Comparison of ENCODE assay signal across 28 cellular contexts in the genomic region with DNA sequence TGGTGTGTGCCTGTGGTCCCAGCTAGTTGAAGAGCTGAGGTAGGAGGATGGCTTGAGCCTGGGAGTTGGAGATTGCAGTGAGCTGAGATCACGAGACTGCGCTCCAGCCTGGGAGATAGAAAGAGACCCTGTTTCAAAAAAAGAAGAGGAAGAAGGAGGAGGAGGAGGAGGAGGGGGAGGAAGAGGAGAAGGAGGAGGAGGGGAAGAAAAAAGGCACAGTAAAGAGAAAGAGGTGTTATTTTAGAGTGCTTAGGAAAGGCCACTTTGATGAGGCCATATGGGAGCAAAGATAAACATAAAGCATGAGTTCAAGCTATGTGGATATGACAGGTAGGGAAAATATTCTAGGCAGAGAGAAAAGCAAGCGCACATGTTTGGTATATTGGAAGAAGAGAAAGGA.
"Had no signal": no experiment of that assay in that cellular context is flagged by ENCODE, and none has a peak within 500 bp of the region (broad histone marks: within the 10 kb centered on the region; RNA-seq: fewer than 3 reads in every experiment).

No MANE protein-coding gene starts in this region.

- H3K27me3 ChIP-seq: colonic mucosa, dorsolateral prefrontal cortex, esophagus muscularis mucosa, esophagus squamous epithelium, foreskin keratinocyte, gastrocnemius medialis, gastroesophageal sphincter, heart left ventricle, heart right ventricle had no signal

- H3K4me3 ChIP-seq: colonic mucosa, coronary artery, dorsolateral prefrontal cortex, esophagus muscularis mucosa, esophagus squamous epithelium, gastrocnemius medialis, gastroesophageal sphincter, heart left ventricle, heart right ventricle had no signal

- H3K4me1 ChIP-seq: colonic mucosa, foreskin keratinocyte had no signal

- DNase-seq: colonic mucosa; cortex of kidney; dermis blood vessel endothelial cell; dorsolateral prefrontal cortex; effector CD4-positive, alpha-beta T cell; effector CD8-positive, alpha-beta T cell; effector memory CD4-positive, alpha-beta T cell; effector memory CD8-positive, alpha-beta T cell; endodermal cell; erythroblast; esophagus squamous epithelium; foreskin fibroblast; foreskin keratinocyte; foreskin melanocyte; gastrocnemius medialis; glutamatergic neuron; head of caudate nucleus; heart left ventricle; heart right ventricle had no signal

- FAIRE-seq: colon, endometrium, endothelial cell of umbilical vein, frontal cortex had no signal

- H3K36me3 ChIP-seq: colonic mucosa, esophagus muscularis mucosa, esophagus squamous epithelium, gastrocnemius medialis, gastroesophageal sphincter, heart left ventricle, heart right ventricle had no signal

- ATAC-seq: effector memory CD8-positive, alpha-beta T cell; esophagus mucosa; foreskin keratinocyte; gastrocnemius medialis; gastroesophageal sphincter; heart left ventricle; heart right ventricle had no signal

- H3K9me3 ChIP-seq: colonic mucosa, esophagus muscularis mucosa, esophagus squamous epithelium, gastrocnemius medialis, gastroesophageal sphincter, heart left ventricle, heart right ventricle had no signal

- H3K27ac ChIP-seq: colonic mucosa, coronary artery, dorsolateral prefrontal cortex, epithelial cell of prostate, esophagus muscularis mucosa, esophagus squamous epithelium, foreskin keratinocyte, gastrocnemius medialis, gastroesophageal sphincter had no signal
